Comparison of ENCODE assay signal across 12 cellular contexts in genomic region chr15:56871180-56871579, GRCh38. TPM values are rescaled to one million over a fixed set of nuclear protein-coding genes. Genes with fewer than 3 reads are reported as not detected.
DNase-seq lines count a peak whose midpoint lies in the region; ATAC-seq lines count a peak whose summit lies in the region.
"Had no signal": no experiment of that assay in that cellular context is flagged by ENCODE, and none has a peak within 500 bp of the region (broad histone marks: within the 10 kb centered on the region; RNA-seq: fewer than 3 reads in every experiment).

No MANE protein-coding gene starts in this region.

- no peak overlapping the region for H3K27ac ChIP-seq in mesendoderm (ENCODE audit: low read depth, low read length)
- H3K27ac ChIP-seq: C4-2B, KMS-11 had no signal

- H2BK15ac ChIP-seq in mesendoderm (replicated peaks; ENCODE audit: low read depth): no peak overlapping the region

- no peak overlapping the region for H2AK5ac ChIP-seq in mesendoderm (ENCODE audit: low read length)

- no peak overlapping the region for H4K8ac ChIP-seq in mesendoderm (ENCODE audit: low read depth, low read length)

- H2BK120ac ChIP-seq in mesendoderm (ENCODE audit: low read depth, low read length): no peak overlapping the region

- no peak overlapping the region for H3K18ac ChIP-seq in mesendoderm (ENCODE audit: low read length)

- no peak overlapping the region for H3K56ac ChIP-seq in mesendoderm (ENCODE audit: low read length)

- H2BK5ac ChIP-seq in mesendoderm (ENCODE audit: low read length): no peak overlapping the region

- H3K4me3 ChIP-seq in mesendoderm (ENCODE audit: low read length): no peak overlapping the region

- H3K79me2 ChIP-seq in mesendoderm (ENCODE audit: control insufficient read depth, insufficient read depth, low read length): no peaks in the 10 kb centered on the region

- H3K79me1 ChIP-seq in mesendoderm (ENCODE audit: low read length): no peaks in the 10 kb centered on the region

- H4K5ac ChIP-seq in mesendoderm (ENCODE audit: low read length): no peak overlapping the region

- no peaks in the 10 kb centered on the region for H3K27me3 ChIP-seq in mesendoderm (ENCODE audit: insufficient read depth, low read length, poor library complexity)

- H3K9ac ChIP-seq in mesendoderm (ENCODE audit: low read length): no peak overlapping the region
- H3K9ac ChIP-seq: KMS-11 had no signal

- H3K23ac ChIP-seq in mesendoderm (ENCODE audit: low read length): no peak overlapping the region

- no peaks in the 10 kb centered on the region for H3K36me3 ChIP-seq in mesendoderm (ENCODE audit: control insufficient read depth, insufficient read depth, low read length)

- WGBS in mesendoderm (ENCODE audit: extremely low coverage, insufficient coverage, low lambda C conversion rate): no CpG with 5 or more reads among the region's 1 CpG

- H3K4me1 ChIP-seq in mesendoderm (ENCODE audit: control insufficient read depth, low read depth, low read length): no peaks in the 10 kb centered on the region

- ATAC-seq in GM21390 (IDR thresholded peaks at IDR 0.05; ENCODE audit: unreplicated experiment): no peak
- ATAC-seq: T-helper 17 cell had no signal

- DNase-seq in AG08396 (ENCODE audit: low spot score) (peak; percentile 31), M059J (ENCODE audit: low read depth) (peak; percentile 87), dermis microvascular lymphatic vessel endothelial cell (ENCODE audit: low read depth in 2 of 2) (peak; percentile 67 to 86), mesendoderm (peak; percentile 50), NCI-H345 treated with DMSO at 0.1 percent for 48 hours (lab: John Stamatoyannopoulos, UW; ENCODE audit: unreplicated experiment) (no peak), NCI-H1930 (lab: John Stamatoyannopoulos, UW) (no peak)
- DNase-seq in stimulated activated CD4-positive, alpha-beta T cell treated with anti-CD3 and anti-CD28 coated beads, Interleukin-4, amount 100 ng/mL, for 1 hour: no peak
- DNase-seq: NCI-H69, T-helper 17 cell had no signal

- H3K4me2 ChIP-seq in mesendoderm (ENCODE audit: low read length): no peak overlapping the region
- H3K4me2 ChIP-seq: KMS-11 had no signal

- H3K4ac ChIP-seq in mesendoderm (ENCODE audit: low read depth, low read length): no peak overlapping the region

RNA-seq across cellular contexts. Expression of gene TCF12, which starts 47.3 kb away (rescaled TPM):
- 34.8 and 51.7 TPM in 2 replicates for total RNA-seq in M059J (2014; rRNA removed; shearing (Covaris generic))
- 56.9 and 88.9 TPM in 2 replicates for total RNA-seq in dermis microvascular lymphatic vessel endothelial cell
- polyA plus RNA-seq in mesendoderm (2013, experiment 1 of 2): 42.7 TPM
- 38.4 TPM for polyA plus RNA-seq in mesendoderm (2013, experiment 2 of 2)

Comparison
In these comparisons a context has a peak if more than half of its experiments do, and no peak if none do; other contexts are left out.
1. DNase-seq: peak in AG08396 (single experiment), M059J (single experiment), dermis microvascular lymphatic vessel endothelial cell (2 of 2) and mesendoderm (single experiment); none in stimulated activated CD4-positive, alpha-beta T cell treated with anti-CD3 and anti-CD28 coated beads, Interleukin-4, amount 100 ng/mL, for 1 hour (single experiment), NCI-H345 treated with DMSO at 0.1 percent for 48 hours (single experiment) and NCI-H1930 (0 of 2).